In genomic region chr9:123326662-123327093, GRCh38 we compare ENCODE assay signal across 9 cellular contexts. TPM values are rescaled to one million over a fixed set of nuclear protein-coding genes. Genes with fewer than 3 reads are reported as not detected.
DNase-seq lines count a peak whose midpoint lies in the region; ATAC-seq and TF ChIP-seq lines count a peak whose summit lies in the region.
"Had no signal": no experiment of that assay in that cellular context is flagged by ENCODE, and none has a peak within 500 bp of the region (broad histone marks: within the 10 kb centered on the region; RNA-seq: fewer than 3 reads in every experiment).

No MANE protein-coding gene starts in this region.

- no peak for TF ChIP-seq EP300 in Ishikawa (IDR thresholded peaks at IDR 0.05; ENCODE audit: borderline replicate concordance)

- DNase-seq in SHP77 (lab: John Stamatoyannopoulos, UW) = peak; percentile 21 to 24
- no peak for DNase-seq in SHP77 treated with DMSO at 0.1 percent for 48 hours (lab: John Stamatoyannopoulos, UW)
- peak; percentile 59 for DNase-seq in erythroblast (lab: John Stamatoyannopoulos, UW)
- peak in 22 of 49 donors; percentile 9 to 61 (median 32) for DNase-seq in substantia nigra (lab: John Stamatoyannopoulos, UW)
- DNase-seq in NCI-H345 (lab: John Stamatoyannopoulos, UW) = no peak
- DNase-seq in G401 (ENCODE audit: low spot score) = no peak
- DNase-seq: activated T-cell treated with anti-CD3 and anti-CD28 coated beads, Interleukin-2, amount 50 U/mL, for 72 hours had no signal

- ATAC-seq in HG03108 (IDR thresholded peaks at IDR 0.05; ENCODE audit: unreplicated experiment) = no peak
- ATAC-seq: activated T-cell treated with anti-CD3 and anti-CD28 coated beads, Interleukin-2, amount 50 U/mL, for 72 hours had no signal

- no peak for TF ChIP-seq POLR2A in erythroblast (IDR thresholded peaks at IDR 0.05; ENCODE audit: low read length)

- TF ChIP-seq RAD21 in Ishikawa (IDR thresholded peaks at IDR 0.05; ENCODE audit: low read depth) = no peak

- in situ Hi-C loops in G401 (cut with HindIII; ENCODE audit: low sequenced_read_pairs) = no loop called here

- H3K27ac ChIP-seq in substantia nigra (ENCODE audit: low read depth, low read length, poor library complexity, severe bottlenecking) = peak overlapping the region; percentile 23

TF ChIP-seq in Ishikawa, 13 proteins besides CTCF, POLR2A, EP300 and RAD21:
- TF ChIP-seq USF1 (IDR thresholded peaks at IDR 0.05) (peak; percentile 91), EGR1 (IDR thresholded peaks at IDR 0.05) (no peak)

RNA-seq across cellular contexts. Expression of gene CRB2, which starts 29.3 kb away (rescaled TPM):
- total RNA-seq in G401 (2014; rRNA removed; shearing (Covaris generic)) = 18.2 and 18.7 TPM in 2 replicates
- total RNA-seq: activated T-cell treated with anti-CD3 and anti-CD28 coated beads, Interleukin-2, amount 50 U/mL, for 72 hours had no signal

RNA-seq across cellular contexts. Expression of gene STRBP, which starts 58.3 kb away (rescaled TPM):
- total RNA-seq in G401 (2014; rRNA removed; shearing (Covaris generic)) = 46.2 and 59.3 TPM in 2 replicates

Comparison
In these comparisons a context has a peak if more than half of its experiments do, and no peak if none do; other contexts are left out.
1. DNase-seq: peak in SHP77 (2 of 2) and erythroblast (2 of 2); none in SHP77 treated with DMSO at 0.1 percent for 48 hours (single experiment), NCI-H345 (single experiment) and G401 (single experiment).